9 cellular contexts compared by ENCODE assay signal in genomic region chr10:74058071-74058470, GRCh38.
DNase-seq lines count a peak whose midpoint lies in the region; ATAC-seq, FAIRE-seq and TF ChIP-seq lines count a peak whose summit lies in the region.
"Had no signal": no experiment of that assay in that cellular context is flagged by ENCODE, and none has a peak within 500 bp of the region (broad histone marks: within the 10 kb centered on the region; RNA-seq: fewer than 3 reads in every experiment).

No MANE protein-coding gene starts in this region.

- CTCF ChIA-PET in MCF 10A (lab: Yijun Ruan, JAX) (interaction anchor here (0.6 kb wide), 1 partner anchor 72 kb away, joined by 5 read pairs; no protein-coding TSS in a partner anchor), mammary epithelial cell (lab: Charles Lee; ENCODE audit: low non-redundant PET) (no interaction called here), K562 (lab: Yijun Ruan, JAX; ENCODE audit: low intra/inter-chr PET ratio) (interaction anchor here (2.3 kb wide), 1 partner anchor 173 kb away, joined by 8 read pairs; no protein-coding TSS in a partner anchor)

- in situ Hi-C loops in mammary epithelial cell (cut with MboI; ENCODE audit: low sequenced_read_pairs in 2 of 2) (no loop called here), K562 (cut with MboI) (no loop called here)

- H3F3A ChIP-seq in Loucy (ENCODE audit: low read depth), result no peaks in the 10 kb centered on the region

- H3K36me3 ChIP-seq in mammary epithelial cell (ENCODE audit: insufficient read depth, low read length) (peaks cover 2% of the 10 kb centered on the region), Loucy (ENCODE audit: insufficient read depth, low read length) (peaks cover under 1% of the 10 kb centered on the region; the same call in 1 of the 2 replicates), K562 (ENCODE audit: control insufficient read depth, insufficient read depth, low read length) (peaks cover 21% of the 10 kb centered on the region; the same call in 2 of the 3 replicates)

- H4K20me1 ChIP-seq in mammary epithelial cell (ENCODE audit: insufficient read depth, low read length) (no peaks in the 10 kb centered on the region), Loucy (ENCODE audit: insufficient read depth, low read length, poor library complexity, severe bottlenecking) (no peaks in the 10 kb centered on the region), K562 (replicated peaks; ENCODE audit: control insufficient read depth, insufficient read depth, low read length) (0 out of 2 replicates have a peak, but pooled peaks cover 3% of the 10 kb centered on the region)

- H3K9me3 ChIP-seq in mammary epithelial cell (replicated peaks; ENCODE audit: insufficient read depth, low read length) (no peaks in the 10 kb centered on the region), Loucy (ENCODE audit: insufficient read depth, low read depth, low read length) (peaks cover 2% of the 10 kb centered on the region; the same call in 1 of the 2 replicates), K562 (replicated peaks; ENCODE audit: control insufficient read depth, insufficient read depth, low read depth, low read length) (no peaks in the 10 kb centered on the region)

- H3K4me3 ChIP-seq in mammary epithelial cell (replicated peaks in 1 of 3; ENCODE audit: insufficient read depth in 1 of 3, low read depth in 2 of 3, low read length in 3 of 3) (no peak overlapping the region), Loucy (ENCODE audit: low read length, poor library complexity, severe bottlenecking) (peak overlapping the region; percentile 50), K562 (no peak overlapping the region)

- no peak for TF ChIP-seq POLR2A in K562 (conservative IDR thresholded peaks at IDR 0.05)

- H3K4me1 Mint-ChIP-seq in MCF 10A (ENCODE audit: insufficient read depth, unreplicated experiment), result peaks cover 26% of the 10 kb centered on the region
- peaks cover 44% of the 10 kb centered on the region for H3K4me1 Mint-ChIP-seq in stimulated activated naive CD8-positive, alpha-beta T cell treated with anti-CD3 and anti-CD28 coated beads, Interleukin-15, amount 100 ng/mL, for 72 hours

- H3K27ac ChIP-seq in mammary epithelial cell (ENCODE audit: insufficient read depth, low read depth, low read length) (no peak overlapping the region), K562 (ENCODE audit: extremely low read depth, low read depth, low read length) (no peak overlapping the region)

- H3K4me1 ChIP-seq in mammary epithelial cell (ENCODE audit: insufficient read depth, low read length), result peaks cover 33% of the 10 kb centered on the region
- H3K4me1 ChIP-seq in Loucy (ENCODE audit: insufficient read depth, low read length, poor library complexity, severe bottlenecking), result peaks cover 37% of the 10 kb centered on the region
- peaks cover 13 to 30% of the 10 kb centered on the region in 2 experiments; a peak in 4 of 5 replicates for H3K4me1 ChIP-seq in K562 (replicated peaks in 1 of 2; ENCODE audit: control insufficient read depth in 2 of 2, insufficient read depth in 2 of 2, low read length in 2 of 2)

- H2AFZ ChIP-seq in mammary epithelial cell (ENCODE audit: low read depth, low read length) (no peak overlapping the region), Loucy (ENCODE audit: low read length) (no peak overlapping the region), K562 (ENCODE audit: low read depth, low read length) (no peak overlapping the region)

- BruUV-seq in MCF 10A (replicated peaks; lab: Mats Ljungman, UMichigan) (no TSS peak), mammary epithelial cell (replicated peaks; lab: Mats Ljungman, UMichigan) (no TSS peak), K562 (replicated peaks; lab: Mats Ljungman, UMichigan) (no TSS peak)

- POLR2A ChIA-PET in MCF 10A (lab: Yijun Ruan, JAX), result interaction anchor here (1.0 kb wide), 1 partner anchor 19 kb away, joined by 5 read pairs; no protein-coding TSS in a partner anchor
- POLR2A ChIA-PET in K562 (lab: Yijun Ruan, JAX), result interaction anchor here (1.1 to 1.6 kb wide), 5 partner anchors 9 to 31 kb away, joined by 3 to 4 read pairs (median 4); no protein-coding TSS in a partner anchor

- H3K79me2 ChIP-seq in mammary epithelial cell (ENCODE audit: insufficient read depth, low read length) (peaks cover 91% of the 10 kb centered on the region), Loucy (ENCODE audit: insufficient read depth, low read length) (peaks cover 9% of the 10 kb centered on the region), K562 (ENCODE audit: control insufficient read depth, insufficient read depth, low read length) (peaks cover 95% of the 10 kb centered on the region)

- H3K36me3 Mint-ChIP-seq in MCF 10A (ENCODE audit: insufficient read depth, unreplicated experiment), result peaks cover 2% of the 10 kb centered on the region

- intact Hi-C loops in MCF 10A (cut with micrococcal nuclease) (no loop called here), mammary epithelial cell (cut with micrococcal nuclease) (no loop called here), K562 (cut with micrococcal nuclease) (loop anchor here (1.0 to 5.0 kb wide), 2 partner anchors 101 to 172 kb away; no protein-coding TSS in a partner anchor)

- H3K4me3 Mint-ChIP-seq in MCF 10A (ENCODE audit: unreplicated experiment), result no peak overlapping the region
- H3K4me3 Mint-ChIP-seq in stimulated activated naive CD8-positive, alpha-beta T cell treated with anti-CD3 and anti-CD28 coated beads, Interleukin-15, amount 100 ng/mL, for 72 hours, result peak overlapping the region; percentile 38 to 40

- ATAC-seq in K562, result no peak; the same call in 2 of the 3 replicates
- ATAC-seq in stimulated activated naive CD8-positive, alpha-beta T cell treated with anti-CD3 and anti-CD28 coated beads, Interleukin-15, amount 100 ng/mL, for 72 hours, result no peak
- ATAC-seq in HG03175 (IDR thresholded peaks at IDR 0.05; ENCODE audit: unreplicated experiment), result no peak
- ATAC-seq: HCT116 had no signal

- dilution Hi-C loops in mammary epithelial cell (cut with HindIII; ENCODE audit: low sequenced_read_pairs), result no loop called here

- TF ChIP-seq CTCF in MCF 10A (IDR thresholded peaks at IDR 0.05; ENCODE audit: unreplicated experiment) (no peak), mammary epithelial cell (conservative IDR thresholded peaks at IDR 0.05 in 1 of 2, IDR thresholded peaks at IDR 0.05 in 1 of 2; ENCODE audit: extremely low read depth in 1 of 2, insufficient read depth in 1 of 2, low read depth in 1 of 2, low read length in 2 of 2) (no peak), Loucy (conservative IDR thresholded peaks at IDR 0.05; ENCODE audit: low read length) (no peak), K562 (IDR thresholded peaks at IDR 0.05 in 2 of 3, conservative IDR thresholded peaks at IDR 0.05 in 1 of 3; ENCODE audit: insufficient read depth in 2 of 3, low read depth in 1 of 3, low read length in 3 of 3) (no peak)

- H3K27ac Mint-ChIP-seq in MCF 10A (ENCODE audit: low read depth, unreplicated experiment), result peak overlapping the region; percentile 81
- no peak overlapping the region for H3K27ac Mint-ChIP-seq in stimulated activated naive CD8-positive, alpha-beta T cell treated with anti-CD3 and anti-CD28 coated beads, Interleukin-15, amount 100 ng/mL, for 72 hours

- no peak for TF ChIP-seq RAD21 in K562 (CRISPR knock-in tag; conservative IDR thresholded peaks at IDR 0.05 in 1 of 2, IDR thresholded peaks at IDR 0.05 in 1 of 2)

- no peaks in the 10 kb centered on the region for H3K9me2 ChIP-seq in Loucy (replicated peaks; ENCODE audit: low read depth, low read length)

- H3K9me3 Mint-ChIP-seq in MCF 10A (ENCODE audit: unreplicated experiment), result peaks cover under 1% of the 10 kb centered on the region
- H3K9me3 Mint-ChIP-seq in stimulated activated naive CD8-positive, alpha-beta T cell treated with anti-CD3 and anti-CD28 coated beads, Interleukin-15, amount 100 ng/mL, for 72 hours, result peaks cover under 1% of the 10 kb centered on the region in 2 donors

- H3K27me3 ChIP-seq in mammary epithelial cell (ENCODE audit: insufficient read depth, low read length), result no peaks in the 10 kb centered on the region
- no peaks in the 10 kb centered on the region for H3K27me3 ChIP-seq in Loucy (ENCODE audit: insufficient read depth, low read length, poor library complexity, severe bottlenecking)
- H3K27me3 ChIP-seq in K562 (ENCODE audit: control insufficient read depth in 2 of 2, insufficient read depth in 2 of 2, low read length in 2 of 2), result no peaks in the 10 kb centered on the region

- TF ChIP-seq EP300 in K562 (IDR thresholded peaks at IDR 0.05; ENCODE audit: low read length), result no peak

- no peak for DNase-seq in MCF 10A (ENCODE audit: unreplicated experiment)
- no peak for DNase-seq in mammary epithelial cell
- no peak for DNase-seq in K562 (ENCODE audit: extremely low read depth in 1 of 4, low spot score in 3 of 4)
- no peak for DNase-seq in stimulated activated naive CD8-positive, alpha-beta T cell treated with anti-CD3 and anti-CD28 coated beads, Interleukin-15, amount 100 ng/mL, for 72 hours
- DNase-seq in pons (ENCODE audit: low spot score), result no peak
- no peak for DNase-seq in NCI-H2081 treated with DMSO at 0.1 percent for 48 hours (lab: John Stamatoyannopoulos, UW)

- no peak for FAIRE-seq in K562 (lab: Jason Lieb, UNC)

- H3K9me1 ChIP-seq in K562 (ENCODE audit: control insufficient read depth, insufficient read depth, low read length), result no peaks in the 10 kb centered on the region

- H3K27me3 Mint-ChIP-seq in MCF 10A (ENCODE audit: insufficient read depth, unreplicated experiment), result no peaks in the 10 kb centered on the region
- H3K27me3 Mint-ChIP-seq in stimulated activated naive CD8-positive, alpha-beta T cell treated with anti-CD3 and anti-CD28 coated beads, Interleukin-15, amount 100 ng/mL, for 72 hours, result no peaks in the 10 kb centered on the region

- H3K9ac ChIP-seq in mammary epithelial cell (ENCODE audit: insufficient read depth, low read length) (no peak overlapping the region), Loucy (ENCODE audit: low read depth, low read length, poor library complexity, severe bottlenecking) (no peak overlapping the region), K562 (ENCODE audit: insufficient read depth in 1 of 2, low read depth in 2 of 2, low read length in 2 of 2) (peak overlapping the region in 1 of 2 experiments; percentile 18; a peak in 1 of 4 replicates)

- WGBS in mammary epithelial cell (ENCODE audit: low coverage, missing lambda C conversion rate), result 46% methylated on average over 4 of the region's 4 CpGs
- WGBS in K562 (ENCODE audit: insufficient coverage, low coverage, missing lambda C conversion rate), result 23% methylated on average over 4 of the region's 4 CpGs

- no peak overlapping the region for H3K4me2 ChIP-seq in mammary epithelial cell (ENCODE audit: insufficient read depth, low read depth, low read length)
- peak overlapping the region; percentile 63 for H3K4me2 ChIP-seq in Loucy (ENCODE audit: low read depth, low read length, poor library complexity, severe bottlenecking)
- peak overlapping the region; percentile 7; the same call in 1 of the 2 replicates for H3K4me2 ChIP-seq in K562 (ENCODE audit: insufficient read depth, low read length)

TF ChIP-seq in K562, 482 proteins besides CTCF, POLR2A, EP300 and RAD21 (continues in another document):
- peak; percentile 22; the same call in 1 of the 2 replicates for TF ChIP-seq CTBP1 (IDR thresholded peaks at IDR 0.05; ENCODE audit: borderline replicate concordance)
